Comparison of ENCODE assay signal across 8 cellular contexts in genomic region chr1:39954261-39954869, GRCh38. TPM values are rescaled to one million over a fixed set of nuclear protein-coding genes. Genes with fewer than 3 reads are reported as not detected.
DNase-seq lines count a peak whose midpoint lies in the region; ATAC-seq and TF ChIP-seq lines count a peak whose summit lies in the region.

No MANE protein-coding gene starts in this region.

- CTCF ChIA-PET in WTC11 (lab: Charles Lee) = interaction anchor here (2.3 to 8.5 kb wide), 3 partner anchors 34 to 78 kb away, joined by 14 to 110 read pairs (median 15); partner anchors contain the start of gene MYCL

- no peak overlapping the region for H3K27ac Mint-ChIP-seq in WTC11

- H3K4me3 Mint-ChIP-seq in WTC11 = peak overlapping the region; percentile 85

- peak; percentile 6 for ATAC-seq in WTC11
- ATAC-seq in right cardiac atrium = peak; percentile 19 to 49
- ATAC-seq in GM19455 (IDR thresholded peaks at IDR 0.05; ENCODE audit: unreplicated experiment) = no peak

- 46% methylated on average over 18 of the region's 18 CpGs for whole genome bisulfite sequencing in right cardiac atrium
- WGBS in stomach, 5 donors = 51 to 59% (median 56%) methylated on average over 18 of the region's 18 CpGs

- TF ChIP-seq CTCF in WTC11 (IDR thresholded peaks at IDR 0.05) (no peak), stomach (IDR thresholded peaks at IDR 0.05) (no peak)

- H3K9me3 ChIP-seq in HUES6 (ENCODE audit: control insufficient read depth, insufficient read depth, low read depth, low read length) = no peaks in the 10 kb centered on the region
- no peaks in the 10 kb centered on the region for H3K9me3 ChIP-seq in right cardiac atrium (ENCODE audit: control insufficient read depth, low read length)
- no peaks in the 10 kb centered on the region for H3K9me3 ChIP-seq in stomach

- H3K36me3 ChIP-seq in HUES6 (ENCODE audit: control insufficient read depth, insufficient read depth, low read length) (peaks cover 14% of the 10 kb centered on the region), stomach (no peaks in the 10 kb centered on the region)

- DNase-seq in WTC11 (ENCODE audit: low spot score) = no peak
- DNase-seq in right cardiac atrium = peak; percentile 72 to 79 (median 74)
- no peak for DNase-seq in stomach
- no peak for DNase-seq in NCI-H2107 (lab: John Stamatoyannopoulos, UW)
- no peak for DNase-seq in ecto neural progenitor cell (ENCODE audit: low spot score)
- DNase-seq in NCI-H82 (lab: John Stamatoyannopoulos, UW) = no peak

- intact Hi-C loops in right cardiac atrium (cut with DNase I) (no loop called here), stomach (cut with DNase I; ENCODE audit: low total_unique reads) (no loop called here)

- peaks cover 35% of the 10 kb centered on the region for H3K27me3 Mint-ChIP-seq in WTC11 (ENCODE audit: low read depth)

- peak overlapping the region; percentile 44 for H3K9ac ChIP-seq in HUES6 (ENCODE audit: low read length)

- H3K4me3 ChIP-seq in HUES6 (ENCODE audit: low read depth, low read length) = peak overlapping the region; percentile 73; the same call in 1 of the 2 replicates
- no peak overlapping the region for H3K4me3 ChIP-seq in right cardiac atrium (ENCODE audit: low read length)
- H3K4me3 ChIP-seq in stomach = peak overlapping the region; percentile 55 to 68 (median 60)

- TF ChIP-seq EP300 in stomach (IDR thresholded peaks at IDR 0.05) = no peak

- H3K4me1 ChIP-seq in HUES6 (ENCODE audit: control insufficient read depth, insufficient read depth, low read length) (peaks cover 26% of the 10 kb centered on the region), right cardiac atrium (ENCODE audit: control insufficient read depth, insufficient read depth, low read length) (no peaks in the 10 kb centered on the region), stomach (peaks cover 15 to 66% (median 35%) of the 10 kb centered on the region in 4 donors)

- peaks cover 30% of the 10 kb centered on the region for H3K4me1 Mint-ChIP-seq in WTC11

- H3K36me3 Mint-ChIP-seq in WTC11 = peaks cover 7% of the 10 kb centered on the region

- POLR2A ChIA-PET in WTC11 (lab: Charles Lee) = interaction anchor here (0.5 to 2.6 kb wide), 3 partner anchors 19 to 86 kb away, joined by 3 to 11 read pairs (median 7); partner anchors contain the start of gene CAP1

- peaks cover 33% of the 10 kb centered on the region for H3K27me3 ChIP-seq in HUES6 (ENCODE audit: control insufficient read depth, insufficient read depth, low read length)
- no peaks in the 10 kb centered on the region for H3K27me3 ChIP-seq in right cardiac atrium (ENCODE audit: control insufficient read depth, insufficient read depth)
- H3K27me3 ChIP-seq in stomach = peaks cover 0 to 9% (median 0%) of the 10 kb centered on the region in 3 donors

- TF ChIP-seq POLR2A in stomach (IDR thresholded peaks at IDR 0.05) = no peak

- peaks cover 7% of the 10 kb centered on the region for H3K9me3 Mint-ChIP-seq in WTC11

- H3K27ac ChIP-seq in HUES6 (ENCODE audit: low read depth, low read length) (no peak overlapping the region), right cardiac atrium (ENCODE audit: low read length) (peak overlapping the region; percentile 6), stomach (peak overlapping the region in 4 of 5 donors; percentile 2 to 78 (median 66))

TF ChIP-seq in WTC11, 78 proteins besides CTCF, POLR2A, EP300 and RAD21 (continues in another document):
- no peak for TF ChIP-seq ZNF317 (CRISPR knock-in tag; IDR thresholded peaks at IDR 0.05; ENCODE audit: borderline replicate concordance, low read depth)
- TF ChIP-seq TCF7 (CRISPR knock-in tag; IDR thresholded peaks at IDR 0.05; ENCODE audit: low read depth) = no peak
- no peak for TF ChIP-seq NFE2L1 (CRISPR knock-in tag; IDR thresholded peaks at IDR 0.05)
- no peak for TF ChIP-seq ESRRA (CRISPR knock-in tag; IDR thresholded peaks at IDR 0.05; ENCODE audit: borderline replicate concordance)
- TF ChIP-seq ATF6 (CRISPR knock-in tag; IDR thresholded peaks at IDR 0.05) = no peak
- no peak for TF ChIP-seq PRRX2 (CRISPR knock-in tag; IDR thresholded peaks at IDR 0.05)
- no peak for TF ChIP-seq ZNF138 (CRISPR knock-in tag; conservative IDR thresholded peaks at IDR 0.05)
- no peak for TF ChIP-seq ZNF219 (CRISPR knock-in tag; IDR thresholded peaks at IDR 0.05; ENCODE audit: borderline replicate concordance)
- no peak for TF ChIP-seq CREM (CRISPR knock-in tag; IDR thresholded peaks at IDR 0.05)
- TF ChIP-seq USF1 (CRISPR knock-in tag; IDR thresholded peaks at IDR 0.05) = no peak
- TF ChIP-seq ZNF396 (CRISPR knock-in tag; IDR thresholded peaks at IDR 0.05; ENCODE audit: borderline replicate concordance) = no peak
- TF ChIP-seq ZNF532 (CRISPR knock-in tag; IDR thresholded peaks at IDR 0.05; ENCODE audit: borderline replicate concordance) = no peak

RNA-seq across cellular contexts. Expression of gene MFSD2A, which starts 0.6 kb away (rescaled TPM):
- total RNA-seq in WTC11 (2021) = 11.5 to 14.0 TPM (median 12.9 TPM) in 3 replicates
- 1 to 10 TPM in 1 of 4 donors, under 1 TPM in 3; 0.31 to 1.1 (median 0.81) TPM for total RNA-seq in right cardiac atrium
- polyA plus RNA-seq in right cardiac atrium = 0.43 TPM
- total RNA-seq in stomach = 10 to 100 TPM in 1 of 5 donors, 1 to 10 TPM in 3, not detected in 1; 2.0 to 16.1 (median 7.0) TPM
- 1 to 10 TPM in 1 of 3 donors, under 1 TPM in 2; 0.75 to 9.1 (median 0.76) TPM for polyA plus RNA-seq in stomach

RNA-seq across cellular contexts. Expression of gene MYCL, which starts 52.6 kb away (rescaled TPM):
- total RNA-seq in WTC11 (2021) = 31.0 to 32.6 TPM (median 32.2 TPM) in 3 replicates
- total RNA-seq in right cardiac atrium = under 1 TPM; 0.33 to 0.97 (median 0.57) TPM
- 0.23 TPM for polyA plus RNA-seq in right cardiac atrium
- total RNA-seq in stomach = 10 to 100 TPM in 1 of 5 donors, 1 to 10 TPM in 3, not detected in 1; 4.5 to 39.4 (median 5.8) TPM
- 1 to 10 TPM in 2 of 3 donors, under 1 TPM in 1; 0.61 to 4.4 (median 1.7) TPM for polyA plus RNA-seq in stomach

Comparison
In these comparisons a context has a peak if more than half of its experiments do, and no peak if none do; other contexts are left out.
1. DNase-seq: peak in right cardiac atrium (3 of 3); none in WTC11 (single experiment), stomach (single experiment), NCI-H2107 (single experiment), ecto neural progenitor cell (single experiment) and NCI-H82 (single experiment).